13 cellular contexts compared by ENCODE assay signal in the genomic region with DNA sequence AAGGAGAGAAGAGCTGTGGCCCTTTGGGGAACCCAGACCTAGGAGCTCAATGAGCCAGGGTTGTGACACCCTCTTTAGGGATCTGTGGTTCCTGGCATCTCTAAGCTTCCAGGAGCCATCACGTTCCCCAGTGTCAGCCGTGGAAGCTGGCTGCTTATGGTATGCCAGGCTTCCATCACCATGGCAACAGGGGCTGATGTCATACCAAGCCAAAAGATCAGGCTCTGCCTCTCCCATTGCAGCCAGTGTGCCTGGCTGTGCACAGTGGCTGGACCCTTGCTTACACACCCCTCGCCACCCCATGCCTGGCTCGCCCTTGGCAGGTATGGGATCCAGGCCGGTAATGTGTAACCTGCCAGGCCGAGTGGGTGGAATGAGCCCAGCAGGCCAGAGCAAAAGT.
A peak's percentile ranks its signal among the peaks of the same experiment; 100 is the strongest.
DNase-seq lines count a peak whose midpoint lies in the region; TF ChIP-seq lines count a peak whose summit lies in the region.
"Had no signal": no experiment of that assay in that cellular context is flagged by ENCODE, and none has a peak within 500 bp of the region (broad histone marks: within the 10 kb centered on the region; RNA-seq: fewer than 3 reads in every experiment).

No MANE protein-coding gene starts in this region.

- H3K4ac ChIP-seq in mesenchymal stem cell (ENCODE audit: low read depth in 1 of 2, low read length in 2 of 2) = no peak overlapping the region

- H3K4me1 ChIP-seq in mesenchymal stem cell (ENCODE audit: control insufficient read depth, insufficient read depth, low read depth, low read length) (peaks cover 11% of the 10 kb centered on the region), prostate gland (replicated peaks) (no peaks in the 10 kb centered on the region)
- H3K4me1 ChIP-seq: Caco-2 had no signal

- H3K9me3 ChIP-seq in mesenchymal stem cell (ENCODE audit: control insufficient read depth, low read length) = no peaks in the 10 kb centered on the region
- no peaks in the 10 kb centered on the region for H3K9me3 ChIP-seq in prostate gland
- H3K9me3 ChIP-seq: adrenal gland, Caco-2 had no signal

- no peak overlapping the region for H2BK120ac ChIP-seq in mesenchymal stem cell (ENCODE audit: low read depth, low read length)

- no peak overlapping the region for H2BK15ac ChIP-seq in mesenchymal stem cell (ENCODE audit: low read depth, poor library complexity, severe bottlenecking)

- H3K18ac ChIP-seq in mesenchymal stem cell (ENCODE audit: low read depth in 1 of 2, low read length in 2 of 2) = no peak overlapping the region

- H3K27ac ChIP-seq in mesenchymal stem cell (ENCODE audit: low read length, poor library complexity, severe bottlenecking) (no peak overlapping the region), prostate gland (no peak overlapping the region)
- H3K27ac ChIP-seq: adrenal gland had no signal

- no peak overlapping the region for H2AK5ac ChIP-seq in mesenchymal stem cell (ENCODE audit: low read length, severe bottlenecking)

- H3K36me3 ChIP-seq in mesenchymal stem cell (ENCODE audit: control insufficient read depth in 1 of 2, insufficient read depth in 2 of 2, low read depth in 1 of 2, low read length in 2 of 2) (peaks cover 0 to 12% of the 10 kb centered on the region in 2 experiments), prostate gland (no peaks in the 10 kb centered on the region)
- H3K36me3 ChIP-seq: adrenal gland had no signal

- peaks cover 30% of the 10 kb centered on the region for H3K79me1 ChIP-seq in mesenchymal stem cell (replicated peaks; ENCODE audit: low read length, poor library complexity, severe bottlenecking)

- no peak overlapping the region for H3K14ac ChIP-seq in mesenchymal stem cell (ENCODE audit: low read length in 2 of 2)

- H3K23ac ChIP-seq in mesenchymal stem cell (ENCODE audit: low read length in 2 of 2) = no peak overlapping the region

- DNase-seq in Daoy (ENCODE audit: low read depth) (peak; percentile 26), LHCN-M2 (ENCODE audit: low read depth) (peak; percentile 36), ecto neural progenitor cell (ENCODE audit: low spot score) (peak; percentile 74), mesenchymal stem cell (peak; percentile 61), prostate gland (ENCODE audit: low spot score) (no peak), AG20443 (ENCODE audit: low spot score) (no peak)
- DNase-seq in activated CD8-positive, alpha-beta memory T cell treated with anti-CD3 and anti-CD28 coated beads, Interleukin-2, amount 50 U/mL, for 4 hours = no peak
- no peak for DNase-seq in stimulated activated naive CD4-positive, alpha-beta T cell (lab: John Stamatoyannopoulos, UW)
- DNase-seq: natural killer cell, NCI-H1092, T-helper 17 cell had no signal

- no peaks in the 10 kb centered on the region for H3K27me3 ChIP-seq in mesenchymal stem cell (ENCODE audit: control insufficient read depth in 1 of 2, insufficient read depth in 1 of 2, low read length in 2 of 2)
- H3K27me3 ChIP-seq in prostate gland (replicated peaks; ENCODE audit: insufficient read depth) = no peaks in the 10 kb centered on the region
- H3K27me3 ChIP-seq: adrenal gland had no signal

- intact Hi-C loops in prostate gland (cut with DNase I) = no loop called here

- WGBS in mesenchymal stem cell = 80% methylated on average over 6 of the region's 6 CpGs
- 82% methylated on average over 6 of the region's 6 CpGs for WGBS in prostate gland

- H3K9ac ChIP-seq in mesenchymal stem cell (ENCODE audit: low read length) = no peak overlapping the region

- no peak for TF ChIP-seq POLR2A in prostate gland (IDR thresholded peaks at IDR 0.05)

- no peak overlapping the region for H2BK5ac ChIP-seq in mesenchymal stem cell (ENCODE audit: low read depth, low read length, poor library complexity, severe bottlenecking)

- no peak overlapping the region for H4K8ac ChIP-seq in mesenchymal stem cell (ENCODE audit: low read length)

- H2BK12ac ChIP-seq in mesenchymal stem cell (ENCODE audit: low read length in 2 of 2) = no peak overlapping the region

- H3K4me2 ChIP-seq in mesenchymal stem cell (ENCODE audit: low read length, poor library complexity, severe bottlenecking) = no peak overlapping the region

- TF ChIP-seq CTCF in prostate gland (IDR thresholded peaks at IDR 0.05) = no peak

- no peak overlapping the region for H4K91ac ChIP-seq in mesenchymal stem cell (ENCODE audit: low read length)

- no peak overlapping the region for H2AFZ ChIP-seq in mesenchymal stem cell (ENCODE audit: low read depth, low read length)

- H3K4me3 ChIP-seq in mesenchymal stem cell (ENCODE audit: insufficient read depth in 1 of 2, low read depth in 1 of 2, low read length in 2 of 2) (no peak overlapping the region), prostate gland (no peak overlapping the region)
- H3K4me3 ChIP-seq: adrenal gland had no signal

Comparison
In these comparisons a context has a peak if more than half of its experiments do, and no peak if none do; other contexts are left out.
1. DNase-seq: peak in Daoy (single experiment), LHCN-M2 (single experiment), ecto neural progenitor cell (single experiment) and mesenchymal stem cell (single experiment); none in prostate gland (single experiment), activated CD8-positive, alpha-beta memory T cell treated with anti-CD3 and anti-CD28 coated beads, Interleukin-2, amount 50 U/mL, for 4 hours (single experiment), stimulated activated naive CD4-positive, alpha-beta T cell (0 of 6) and AG20443 (single experiment).